In genomic region chr1:229514578-229515275, GRCh38 we compare ENCODE assay signal across 8 cellular contexts. TPM values are rescaled to one million over a fixed set of nuclear protein-coding genes. Genes with fewer than 3 reads are reported as not detected.
DNase-seq lines count a peak whose midpoint lies in the region; ATAC-seq and TF ChIP-seq lines count a peak whose summit lies in the region.

No MANE protein-coding gene starts in this region.

- TF ChIP-seq CTCF in GM12865 (IDR thresholded peaks at IDR 0.05; ENCODE audit: insufficient read depth, low read depth, low read length, missing control alignments): peak; percentile 80

- DNase-seq in GM12865 (ENCODE audit: low read depth): peak; percentile 70
- peak; percentile 79 for DNase-seq in NCI-H69 (lab: John Stamatoyannopoulos, UW)
- peak; percentile 4 to 56 for DNase-seq in activated CD4-positive, alpha-beta T cell treated with anti-CD3 and anti-CD28 coated beads, Interleukin-2, amount 50 U/mL, for 24 hours (ENCODE audit: low read depth in 1 of 2, low spot score in 1 of 2)
- DNase-seq in effector memory CD4-positive, alpha-beta T cell: peak; percentile 34 to 50 (median 38)
- DNase-seq in lung microvascular endothelial cell (ENCODE audit: low read depth in 2 of 2): peak; percentile 74 to 80
- peak; percentile 26 to 37 for DNase-seq in stimulated activated CD8-positive, alpha-beta memory T cell treated with anti-CD3 and anti-CD28 coated beads, Interleukin-2, amount 100 ng/mL, for 1 hour (ENCODE audit: low read depth in 2 of 2)

- no peak overlapping the region for H3K27ac ChIP-seq in effector memory CD4-positive, alpha-beta T cell (ENCODE audit: insufficient read depth, low read length, poor library complexity, severe bottlenecking)

- no peak overlapping the region for H3K4me3 ChIP-seq in GM12865 (ENCODE audit: low read depth, low read length)
- H3K4me3 ChIP-seq in effector memory CD4-positive, alpha-beta T cell (ENCODE audit: insufficient read depth, low read depth, low read length, poor library complexity, severe bottlenecking): no peak overlapping the region

- H3K4me1 ChIP-seq in effector memory CD4-positive, alpha-beta T cell (ENCODE audit: control insufficient read depth, insufficient read depth, low read length, poor library complexity, severe bottlenecking): no peaks in the 10 kb centered on the region

- peaks cover 9% of the 10 kb centered on the region for H3K36me3 ChIP-seq in effector memory CD4-positive, alpha-beta T cell (ENCODE audit: control insufficient read depth, insufficient read depth, low read length)

- no peaks in the 10 kb centered on the region for H3K27me3 ChIP-seq in effector memory CD4-positive, alpha-beta T cell (replicated peaks; ENCODE audit: control insufficient read depth, insufficient read depth, low read length, poor library complexity, severe bottlenecking)

- H3K9me3 ChIP-seq in effector memory CD4-positive, alpha-beta T cell (ENCODE audit: control insufficient read depth, low read length): no peaks in the 10 kb centered on the region

- ATAC-seq in HG03196 (IDR thresholded peaks at IDR 0.05; ENCODE audit: unreplicated experiment): peak; percentile 71
- ATAC-seq in GM19452 (IDR thresholded peaks at IDR 0.05; ENCODE audit: unreplicated experiment): no peak

RNA-seq across cellular contexts. Expression of gene NUP133, which starts 6.6 kb away (rescaled TPM):
- 25.7 and 27.8 TPM in 2 replicates for total RNA-seq in lung microvascular endothelial cell

RNA-seq across cellular contexts. Expression of gene ABCB10, which starts 43.8 kb away (rescaled TPM):
- total RNA-seq in lung microvascular endothelial cell: 16.6 and 24.2 TPM in 2 replicates
